6 cellular contexts compared by ENCODE assay signal in the genomic region with DNA sequence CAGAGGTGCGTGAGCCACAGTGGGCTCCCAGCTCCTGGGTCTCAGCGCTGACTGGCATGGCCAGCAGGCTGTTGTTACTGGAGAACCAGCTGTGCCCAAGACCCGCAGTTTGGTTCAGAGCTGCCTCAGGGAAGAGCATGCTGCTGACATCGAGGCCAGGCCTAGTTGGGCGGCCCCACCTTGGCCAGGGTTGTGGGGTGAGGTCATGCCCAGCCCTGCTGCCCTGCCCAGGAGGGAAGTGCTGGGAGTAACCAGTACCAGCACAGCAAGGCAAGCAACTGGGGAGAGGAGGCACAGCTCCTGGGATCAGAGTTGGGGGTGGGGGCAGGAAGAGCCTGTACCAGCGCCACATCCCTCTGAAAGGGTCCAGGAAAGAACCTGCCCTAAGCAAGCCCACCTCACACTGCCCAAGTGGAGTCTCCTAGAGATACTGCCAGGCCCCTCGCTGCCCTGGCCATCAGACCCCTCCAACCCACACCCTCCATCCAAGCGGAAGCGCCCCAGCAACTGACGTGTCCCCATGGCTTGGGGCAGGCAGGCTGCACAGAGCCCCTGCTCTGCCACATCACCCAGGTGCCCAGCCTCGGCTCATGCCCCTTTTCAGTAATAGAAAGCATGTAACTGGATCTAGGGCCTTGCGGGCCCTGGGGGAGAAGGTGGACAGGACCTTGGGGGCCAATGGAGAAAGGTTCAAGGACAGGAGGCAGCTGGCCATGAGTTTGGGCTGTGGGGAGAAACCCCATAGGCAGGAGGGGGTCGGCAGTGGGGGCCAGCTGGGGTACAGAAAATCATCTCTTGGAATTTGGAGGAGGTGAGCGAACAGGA. TPM values are rescaled to one million over a fixed set of nuclear protein-coding genes. Genes with fewer than 3 reads are reported as not detected.
A peak's percentile ranks its signal among the peaks of the same experiment; 100 is the strongest.
DNase-seq lines count a peak whose midpoint lies in the region; ATAC-seq and TF ChIP-seq lines count a peak whose summit lies in the region.

No MANE protein-coding gene starts in this region.

- no peak for ATAC-seq in activated CD8-positive, alpha-beta T cell treated with anti-CD3 and anti-CD28 coated beads for 36 hours
- no peak for ATAC-seq in lung (ENCODE audit: insufficient read depth, low FRiP score)

- H3K36me3 ChIP-seq in BLaER1 (no peaks in the 10 kb centered on the region), lung (ENCODE audit: control insufficient read depth in 2 of 2, insufficient read depth in 2 of 2, low read length in 2 of 2) (no peaks in the 10 kb centered on the region)

- no peaks in the 10 kb centered on the region for H3K36me3 Mint-ChIP-seq in activated CD8-positive, alpha-beta T cell treated with anti-CD3 and anti-CD28 coated beads for 36 hours (ENCODE audit: low read depth)

- H3K27ac ChIP-seq in BLaER1 (peak overlapping the region; percentile 68), lung (ENCODE audit: low read depth in 1 of 2, low read length in 1 of 2) (peak overlapping the region in 1 of 2 donors; percentile 76)

- H3K4me3 Mint-ChIP-seq in activated CD8-positive, alpha-beta T cell treated with anti-CD3 and anti-CD28 coated beads for 36 hours = peak overlapping the region; percentile 76

- intact Hi-C loops in activated CD8-positive, alpha-beta T cell treated with anti-CD3 and anti-CD28 coated beads for 36 hours (cut with micrococcal nuclease) = loop anchor here (5.0 kb wide), 1 partner anchor 52 kb away; a partner anchor contains a TSS

- peaks cover 36% of the 10 kb centered on the region for H3K4me1 ChIP-seq in BLaER1
- H3K4me1 ChIP-seq in lung (ENCODE audit: control insufficient read depth in 2 of 2, insufficient read depth in 2 of 2, low read length in 2 of 2) = peaks cover 0 to 22% of the 10 kb centered on the region in 2 donors

- H3K4me3 ChIP-seq in BLaER1 (peak overlapping the region; percentile 84), lung (peak overlapping the region; percentile 88)

- peaks cover 22% of the 10 kb centered on the region for H3K4me1 Mint-ChIP-seq in activated CD8-positive, alpha-beta T cell treated with anti-CD3 and anti-CD28 coated beads for 36 hours (ENCODE audit: low read depth)

- CTCF ChIA-PET in activated CD8-positive, alpha-beta T cell treated with anti-CD3 and anti-CD28 coated beads for 36 hours (lab: Charles Lee) = interaction anchor here (0.8 to 8.6 kb wide), 7 partner anchors 9 to 67 kb away, joined by 3 to 60 read pairs (median 4); a partner anchor contains a TSS

- no peak for TF ChIP-seq CTCF in activated CD8-positive, alpha-beta T cell treated with anti-CD3 and anti-CD28 coated beads for 36 hours (IDR thresholded peaks at IDR 0.05)
- no peak for TF ChIP-seq CTCF in lung (IDR thresholded peaks at IDR 0.05; ENCODE audit: control extremely low read depth, extremely low read depth)

- H3K9ac ChIP-seq in BLaER1 = peak overlapping the region; percentile 77

- WGBS in lung, 2 donors = 62 to 76% methylated on average over 14 of the region's 14 CpGs

- no peak for DNase-seq in activated CD8-positive, alpha-beta T cell treated with anti-CD3 and anti-CD28 coated beads for 36 hours
- DNase-seq in lung (ENCODE audit: low spot score) (no peak), NCI-H187 (lab: John Stamatoyannopoulos, UW) (no peak), DMS 273 treated with DMSO at 0.1 percent for 48 hours (lab: John Stamatoyannopoulos, UW) (no peak), putamen (ENCODE audit: low spot score) (no peak)

- POLR2A ChIA-PET in activated CD8-positive, alpha-beta T cell treated with anti-CD3 and anti-CD28 coated beads for 36 hours (lab: Charles Lee) = interaction anchor here (0.6 to 7.5 kb wide), 9 partner anchors 9 to 524 kb away, joined by 3 to 47 read pairs (median 3); a partner anchor contains a TSS

- H3K27me3 Mint-ChIP-seq in activated CD8-positive, alpha-beta T cell treated with anti-CD3 and anti-CD28 coated beads for 36 hours = no peaks in the 10 kb centered on the region

- H3K27me3 ChIP-seq in BLaER1 (no peaks in the 10 kb centered on the region), lung (ENCODE audit: control insufficient read depth, insufficient read depth) (no peaks in the 10 kb centered on the region)

- H3K27ac Mint-ChIP-seq in activated CD8-positive, alpha-beta T cell treated with anti-CD3 and anti-CD28 coated beads for 36 hours = peak overlapping the region; percentile 59

- no peaks in the 10 kb centered on the region for H4K20me1 ChIP-seq in BLaER1

- H3K4me2 ChIP-seq in BLaER1 = peak overlapping the region; percentile 94

- H3K9me3 ChIP-seq in BLaER1 = peaks cover 9% of the 10 kb centered on the region
- no peaks in the 10 kb centered on the region for H3K9me3 ChIP-seq in lung (ENCODE audit: control insufficient read depth in 2 of 2, insufficient read depth in 1 of 2, low read length in 1 of 2)

- no peaks in the 10 kb centered on the region for H3K9me3 Mint-ChIP-seq in activated CD8-positive, alpha-beta T cell treated with anti-CD3 and anti-CD28 coated beads for 36 hours

RNA-seq across cellular contexts. Expression of a gene that starts 1.0 kb away (rescaled TPM):
- 1 to 10 TPM; 4.6 to 5.1 TPM for total RNA-seq in activated CD8-positive, alpha-beta T cell treated with anti-CD3 and anti-CD28 coated beads for 36 hours
- 10 to 100 TPM; 45.9 to 58.2 TPM for total RNA-seq in lung
- 10 to 100 TPM; 19.7 to 56.3 TPM for polyA plus RNA-seq in lung

RNA-seq across cellular contexts. Expression of a gene that starts 22.8 kb away (rescaled TPM):
- 10 to 100 TPM; 62.4 to 63.0 TPM for total RNA-seq in activated CD8-positive, alpha-beta T cell treated with anti-CD3 and anti-CD28 coated beads for 36 hours
- total RNA-seq in lung = 100 to 1,000 TPM in 1 of 2 donors, 10 to 100 TPM in 1; 89.5 to 124 TPM
- polyA plus RNA-seq in lung = 10 to 100 TPM; 65.8 to 75.4 TPM

RNA-seq across cellular contexts. Expression of a gene that starts 38.0 kb away (rescaled TPM):
- 10 to 100 TPM; 39.3 to 39.6 TPM for total RNA-seq in activated CD8-positive, alpha-beta T cell treated with anti-CD3 and anti-CD28 coated beads for 36 hours
- 10 to 100 TPM; 42.2 to 51.1 TPM for total RNA-seq in lung
- polyA plus RNA-seq in lung = 10 to 100 TPM; 42.5 to 59.5 TPM

RNA-seq across cellular contexts. Expression of a gene that starts 38.1 kb away (rescaled TPM):
- total RNA-seq in activated CD8-positive, alpha-beta T cell treated with anti-CD3 and anti-CD28 coated beads for 36 hours = 10 to 100 TPM; 53.3 to 53.4 TPM
- 10 to 100 TPM; 41.2 to 69.6 TPM for total RNA-seq in lung
- polyA plus RNA-seq in lung = 10 to 100 TPM; 24.0 to 34.2 TPM

RNA-seq across cellular contexts. Expression of a gene that starts 51.1 kb away (rescaled TPM):
- total RNA-seq in activated CD8-positive, alpha-beta T cell treated with anti-CD3 and anti-CD28 coated beads for 36 hours = 1 to 10 TPM; 7.1 to 7.9 TPM
- total RNA-seq in lung = 10 to 100 TPM in 1 of 2 donors, 1 to 10 TPM in 1; 9.1 to 14.0 TPM
- polyA plus RNA-seq in lung = 1 to 10 TPM; 3.6 to 4.8 TPM

Comparison
In these comparisons a context has a peak if more than half of its experiments do, and no peak if none do; other contexts are left out.
1. RNA of a gene that starts 1.0 kb away (total RNA-seq): 45.9 to 58.2 TPM in lung; 4.6 to 5.1 TPM in activated CD8-positive, alpha-beta T cell treated with anti-CD3 and anti-CD28 coated beads for 36 hours; every median in the first group is over 4 times any median in the second.